15 cellular contexts compared by ENCODE assay signal in the genomic region with DNA sequence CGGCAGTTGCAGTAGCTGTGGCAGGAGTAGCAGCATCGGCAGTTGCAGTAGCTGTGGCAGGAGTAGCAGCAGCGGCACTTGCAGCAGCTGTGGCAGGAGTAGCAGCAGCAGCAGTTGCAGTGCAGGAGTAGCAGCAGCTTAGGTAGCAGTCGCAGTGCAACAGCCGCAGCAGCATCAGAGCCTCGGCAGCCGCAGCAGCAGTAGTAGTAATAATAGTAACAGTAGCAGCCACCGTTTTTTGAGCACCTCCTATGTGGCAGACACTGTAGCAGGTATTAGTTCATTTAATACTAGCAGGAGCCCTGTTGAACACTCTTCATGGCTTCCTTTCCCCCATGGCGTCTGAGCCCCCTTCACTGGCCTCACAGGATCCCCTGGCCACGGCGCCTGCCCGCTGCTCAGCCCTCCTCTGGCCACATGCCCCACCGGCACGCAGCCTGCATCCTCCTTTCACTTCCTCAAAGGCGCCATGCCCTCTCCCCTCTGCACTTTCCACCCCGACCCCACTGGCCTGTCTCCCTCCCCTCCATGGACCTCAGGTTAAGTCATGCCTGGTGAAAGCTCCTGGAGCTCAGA. TPM values are rescaled to one million over a fixed set of nuclear protein-coding genes. Genes with fewer than 3 reads are reported as not detected.
DNase-seq lines count a peak whose midpoint lies in the region; ATAC-seq lines count a peak whose summit lies in the region.
"Had no signal": no experiment of that assay in that cellular context is flagged by ENCODE, and none has a peak within 500 bp of the region (broad histone marks: within the 10 kb centered on the region; RNA-seq: fewer than 3 reads in every experiment).

No MANE protein-coding gene starts in this region.

- H3K4me3 ChIP-seq in BLaER1: no peak overlapping the region
- H3K4me3 ChIP-seq: HAP-1, MG63, psoas muscle had no signal

- no peaks in the 10 kb centered on the region for H4K20me1 ChIP-seq in BLaER1

- DNase-seq in ecto neural progenitor cell (ENCODE audit: low spot score): no peak
- DNase-seq in activated CD4-positive, alpha-beta T cell treated with anti-CD3 and anti-CD28 coated beads, Interleukin-2, amount 50 U/mL, for 48 hours: no peak
- DNase-seq in T1000 (lab: John Stamatoyannopoulos, UW): no peak
- DNase-seq: activated naive CD8-positive, alpha-beta T cell treated with anti-CD3 and anti-CD28 coated beads for 36 hours; EL; MG63; NCI-H345; psoas muscle; stimulated activated CD4-positive, alpha-beta T cell treated with anti-CD3 and anti-CD28 coated beads, Interleukin-2, amount 100 ng/mL, for 24 hours had no signal

- peaks cover 20% of the 10 kb centered on the region for H3K27me3 ChIP-seq in BLaER1

- H3K4me2 ChIP-seq in BLaER1: peak overlapping the region; percentile 39

- H3K9ac ChIP-seq in BLaER1: no peak overlapping the region

- peak; percentile 66 for ATAC-seq in GM19463 (IDR thresholded peaks at IDR 0.05; ENCODE audit: unreplicated experiment)
- ATAC-seq in HG03175 (IDR thresholded peaks at IDR 0.05; ENCODE audit: unreplicated experiment): peak; percentile 65
- peak; percentile 22 for ATAC-seq in esophagus mucosa
- no peak for ATAC-seq in GM19397 (IDR thresholded peaks at IDR 0.05; ENCODE audit: unreplicated experiment)
- ATAC-seq: psoas muscle had no signal

- H3K9me3 ChIP-seq in BLaER1: 0 out of 2 replicates have a peak, but pooled peaks cover 6% of the 10 kb centered on the region
- H3K9me3 ChIP-seq: MG63, psoas muscle had no signal

- peaks cover 17% of the 10 kb centered on the region for H3K4me1 ChIP-seq in BLaER1
- H3K4me1 ChIP-seq: HAP-1, psoas muscle had no signal

- no peaks in the 10 kb centered on the region for H3K36me3 ChIP-seq in BLaER1
- H3K36me3 ChIP-seq: HAP-1, MG63 had no signal

- no peak overlapping the region for H3K27ac ChIP-seq in BLaER1
- H3K27ac ChIP-seq: psoas muscle had no signal

RNA-seq across cellular contexts. Expression of gene IRF4, which starts 19.1 kb away (rescaled TPM):
- total RNA-seq in esophagus mucosa: 1.1 TPM
